In the genomic region with DNA sequence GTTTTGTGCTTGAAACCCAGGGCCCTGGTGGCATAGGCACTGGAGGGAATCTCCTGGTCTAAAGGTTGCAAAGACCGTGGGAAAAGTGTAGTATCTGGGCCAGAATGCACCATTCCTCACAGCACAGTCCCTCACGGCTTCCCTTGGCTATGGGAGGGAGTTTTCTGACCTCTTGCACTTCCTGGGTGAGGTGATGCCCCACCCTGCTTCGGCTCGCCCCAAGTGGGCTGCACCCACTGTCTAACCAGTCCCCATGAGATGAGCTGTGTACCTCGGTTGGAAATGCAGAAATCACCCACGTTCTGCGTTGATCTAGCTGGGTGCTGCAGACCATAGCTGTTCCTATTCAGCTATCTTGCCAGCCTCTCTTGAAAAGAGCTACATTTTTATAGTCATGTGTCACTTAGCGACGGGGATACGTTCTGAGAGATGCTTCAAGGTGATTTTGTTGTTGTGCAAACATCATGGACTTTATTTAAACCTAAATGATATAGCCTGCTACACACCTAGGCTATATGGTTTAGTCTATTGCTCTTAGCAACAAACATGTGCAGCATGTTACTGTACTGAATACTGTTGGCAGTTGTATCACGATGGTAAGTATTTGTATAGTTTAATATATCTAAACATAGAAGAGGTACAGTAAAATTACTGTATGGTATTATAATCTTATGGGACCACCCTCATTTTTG, we compare ENCODE assay signal across 18 cellular contexts.
"Had no signal": no experiment of that assay in that cellular context is flagged by ENCODE, and none has a peak within 500 bp of the region (broad histone marks: within the 10 kb centered on the region; RNA-seq: fewer than 3 reads in every experiment).

No MANE protein-coding gene starts in this region.

- H3K27me3 Mint-ChIP-seq: activated CD4-positive, alpha-beta memory T cell treated with anti-CD3 and anti-CD28 coated beads, Interleukin-2, amount 10 ng/mL, durations not matched to agents 7 days and 5 days; activated CD4-positive, alpha-beta T cell treated with anti-CD3 and anti-CD28 coated beads for 36 hours; stimulated activated naive CD8-positive, alpha-beta T cell treated with anti-CD3 and anti-CD28 coated beads, Interleukin-15, Interleukin-2, amounts not matched to agents 100 ng/mL and 50 ng/mL, for 24 hours; T-helper 17 cell had no signal

- H3K4me3 Mint-ChIP-seq: activated CD4-positive, alpha-beta memory T cell treated with anti-CD3 and anti-CD28 coated beads, Interleukin-2, amount 10 ng/mL, durations not matched to agents 7 days and 5 days; activated CD4-positive, alpha-beta T cell treated with anti-CD3 and anti-CD28 coated beads for 36 hours; activated T-cell treated with anti-CD3 and anti-CD28 coated beads, Interleukin-2, amount 50 U/mL, for 4 hours; nephron; stimulated activated naive CD8-positive, alpha-beta T cell treated with anti-CD3 and anti-CD28 coated beads, Interleukin-15, Interleukin-2, amounts not matched to agents 100 ng/mL and 50 ng/mL, for 24 hours; T-helper 17 cell had no signal

- H3K9me3 ChIP-seq: prostate gland, uterus had no signal

- H3K4me1 Mint-ChIP-seq: activated CD4-positive, alpha-beta memory T cell treated with anti-CD3 and anti-CD28 coated beads, Interleukin-2, amount 10 ng/mL, durations not matched to agents 7 days and 5 days; activated CD4-positive, alpha-beta T cell treated with anti-CD3 and anti-CD28 coated beads for 36 hours; T-helper 17 cell had no signal

- H3K36me3 ChIP-seq: gastrocnemius medialis, heart right ventricle, prostate gland, suprapubic skin, uterus had no signal

- ATAC-seq: activated CD4-positive, alpha-beta T cell treated with anti-CD3 and anti-CD28 coated beads for 36 hours; activated T-cell treated with anti-CD3 and anti-CD28 coated beads, Interleukin-2, amount 50 U/mL, for 4 hours; gastrocnemius medialis; heart right ventricle; left lobe of liver; right cardiac atrium; T-helper 17 cell had no signal

- H3K4me1 ChIP-seq: gastrocnemius medialis, prostate gland, suprapubic skin, uterus had no signal

- H3K4me3 ChIP-seq: gastrocnemius medialis, heart right ventricle, prostate gland, smooth muscle cell, suprapubic skin, uterus had no signal

- DNase-seq: activated CD4-positive, alpha-beta memory T cell treated with anti-CD3 and anti-CD28 coated beads, Interleukin-2, amount 10 ng/mL, durations not matched to agents 7 days and 5 days; activated CD4-positive, alpha-beta T cell treated with anti-CD3 and anti-CD28 coated beads for 36 hours; activated effector memory CD4-positive, alpha-beta T cell treated with Interleukin-2 at 50 U/mL for 16 hours; activated naive CD4-positive, alpha-beta T cell treated with anti-CD3 and anti-CD28 coated beads, Interleukin-2, amount 50 U/mL, for 16 hours; activated T-cell treated with anti-CD3 and anti-CD28 coated beads, Interleukin-2, amount 50 U/mL, for 4 hours; dermis blood vessel endothelial cell; gastrocnemius medialis; heart right ventricle; occipital lobe; right cardiac atrium; T-helper 17 cell; uterus had no signal

- H3K27ac Mint-ChIP-seq: activated CD4-positive, alpha-beta memory T cell treated with anti-CD3 and anti-CD28 coated beads, Interleukin-2, amount 10 ng/mL, durations not matched to agents 7 days and 5 days; activated CD4-positive, alpha-beta T cell treated with anti-CD3 and anti-CD28 coated beads for 36 hours; nephron; stimulated activated naive CD8-positive, alpha-beta T cell treated with anti-CD3 and anti-CD28 coated beads, Interleukin-15, Interleukin-2, amounts not matched to agents 100 ng/mL and 50 ng/mL, for 24 hours; T-helper 17 cell had no signal
